In the genomic region with DNA sequence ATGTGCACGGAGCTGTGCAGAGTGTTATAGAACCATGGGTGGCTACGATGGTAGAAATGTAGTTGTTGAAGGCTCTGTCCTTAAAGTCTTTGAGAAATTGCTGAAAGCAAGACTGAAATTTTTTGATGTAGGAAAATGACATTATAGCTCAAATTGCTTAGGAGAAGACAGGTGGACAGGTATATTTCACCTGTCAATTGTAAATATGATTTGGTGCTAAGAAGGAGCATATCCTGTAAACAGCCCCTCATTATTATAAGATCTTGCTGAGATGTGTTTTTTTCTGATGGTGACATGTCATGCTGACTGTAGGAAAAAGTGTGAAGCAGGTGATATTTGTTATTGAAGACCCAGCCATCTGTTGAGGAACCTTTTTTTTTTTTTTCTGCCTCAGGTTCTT, we compare ENCODE assay signal across 20 cellular contexts.
DNase-seq lines count a peak whose midpoint lies in the region; ATAC-seq, FAIRE-seq and TF ChIP-seq lines count a peak whose summit lies in the region.
"Had no signal": no experiment of that assay in that cellular context is flagged by ENCODE, and none has a peak within 500 bp of the region (broad histone marks: within the 10 kb centered on the region; RNA-seq: fewer than 3 reads in every experiment).

No MANE protein-coding gene starts in this region.

- H3K4me3 ChIP-seq in neural cell (ENCODE audit: low read length) (no peak overlapping the region), adrenal gland (no peak overlapping the region)
- H3K4me3 ChIP-seq: A549; BLaER1 treated with 17β-estradiol and CSF1 and Interleukin-3, amounts not matched to agents 10 nM and 100 nM had no signal

- no peaks in the 10 kb centered on the region for H3F3A ChIP-seq in neural cell (ENCODE audit: insufficient read depth, low read length, poor library complexity, severe bottlenecking)

- no peaks in the 10 kb centered on the region for H3K79me2 ChIP-seq in neural cell (replicated peaks; ENCODE audit: insufficient read depth, low read length)

- H3K4me2 ChIP-seq in neural cell (ENCODE audit: low read length): no peak overlapping the region
- H3K4me2 ChIP-seq: A549; BLaER1 treated with 17β-estradiol and CSF1 and Interleukin-3, amounts not matched to agents 10 nM and 100 nM had no signal

- TF ChIP-seq RAD21 in neural cell (conservative IDR thresholded peaks at IDR 0.05): no peak

- H3K27ac ChIP-seq in neural cell (ENCODE audit: low read length): peak overlapping the region; percentile 54
- no peak overlapping the region for H3K27ac ChIP-seq in adrenal gland
- H3K27ac ChIP-seq: 22Rv1; A549; BLaER1 treated with 17β-estradiol and CSF1 and Interleukin-3, amounts not matched to agents 10 nM and 100 nM; C4-2B had no signal

- TF ChIP-seq EP300 in neural cell (conservative IDR thresholded peaks at IDR 0.05; ENCODE audit: poor library complexity, severe bottlenecking): peak; percentile 96

- peak; percentile 73 for FAIRE-seq in H54 (lab: Jason Lieb, UNC)
- FAIRE-seq: D721Med, G401.6, GM12891, GM19239 had no signal

- H4K20me1 ChIP-seq in neural cell (ENCODE audit: insufficient read depth): no peaks in the 10 kb centered on the region
- H4K20me1 ChIP-seq: BLaER1 treated with 17β-estradiol and CSF1 and Interleukin-3, amounts not matched to agents 10 nM and 100 nM had no signal

- intact Hi-C loops in adrenal gland (cut with DNase I): no loop called here

- no peak overlapping the region for H2AFZ ChIP-seq in neural cell (ENCODE audit: low read depth, low read length)

- TF ChIP-seq CTCF in neural cell (IDR thresholded peaks at IDR 0.05; ENCODE audit: poor library complexity, severe bottlenecking): no peak
- TF ChIP-seq CTCF in adrenal gland (IDR thresholded peaks at IDR 0.05): no peak

- TF ChIP-seq POLR2A in H54 (IDR thresholded peaks at IDR 0.05; ENCODE audit: low read depth, low read length) (no peak), adrenal gland (IDR thresholded peaks at IDR 0.05) (no peak)

- H3K4me1 ChIP-seq in adrenal gland (replicated peaks in 1 of 2): no peaks in the 10 kb centered on the region
- H3K4me1 ChIP-seq: BLaER1 treated with 17β-estradiol and CSF1 and Interleukin-3, amounts not matched to agents 10 nM and 100 nM; Caco-2 had no signal

- ATAC-seq in GM19455 (IDR thresholded peaks at IDR 0.05; ENCODE audit: unreplicated experiment): no peak
- ATAC-seq: A549; CD8-positive, alpha-beta T cell had no signal

- no peaks in the 10 kb centered on the region for H3K27me3 ChIP-seq in neural cell (ENCODE audit: insufficient read depth, low read depth, low read length)
- no peaks in the 10 kb centered on the region for H3K27me3 ChIP-seq in adrenal gland
- H3K27me3 ChIP-seq: BLaER1 treated with 17β-estradiol and CSF1 and Interleukin-3, amounts not matched to agents 10 nM and 100 nM had no signal

- 79 to 94% (median 81%) methylated on average over 2 of the region's 2 CpGs for WGBS in adrenal gland, 4 donors

- H3K9me3 ChIP-seq in neural cell (ENCODE audit: low read length) (no peaks in the 10 kb centered on the region), adrenal gland (replicated peaks in 1 of 3) (no peaks in the 10 kb centered on the region)
- H3K9me3 ChIP-seq: A549; BLaER1 treated with 17β-estradiol and CSF1 and Interleukin-3, amounts not matched to agents 10 nM and 100 nM; Caco-2 had no signal

- no peak overlapping the region for H3K9ac ChIP-seq in neural cell (ENCODE audit: low read length)
- H3K9ac ChIP-seq: BLaER1 treated with 17β-estradiol and CSF1 and Interleukin-3, amounts not matched to agents 10 nM and 100 nM had no signal

- no peaks in the 10 kb centered on the region for H3K9me2 ChIP-seq in neural cell (ENCODE audit: insufficient read depth, low read length)

- DNase-seq in H54 (ENCODE audit: insufficient read length, low spot score): no peak
- DNase-seq in NCI-H2171 treated with DMSO at 0.1 percent for 48 hours (lab: John Stamatoyannopoulos, UW): peak; percentile 89
- no peak for DNase-seq in adrenal gland
- DNase-seq: AML-193; Caco-2; Calu3; CD4-positive, alpha-beta T cell; CD8-positive, alpha-beta T cell; DMS79 treated with DMSO at 0.1 percent for 48 hours; GF-D8 had no signal

- H3K36me3 ChIP-seq in neural cell (ENCODE audit: insufficient read depth, low read length): no peaks in the 10 kb centered on the region
- no peaks in the 10 kb centered on the region for H3K36me3 ChIP-seq in adrenal gland (replicated peaks in 1 of 2)
- H3K36me3 ChIP-seq: BLaER1 treated with 17β-estradiol and CSF1 and Interleukin-3, amounts not matched to agents 10 nM and 100 nM had no signal

TF ChIP-seq in neural cell, 6 proteins besides CTCF, POLR2A, EP300 and RAD21:
- TF ChIP-seq MXI1 (conservative IDR thresholded peaks at IDR 0.05; ENCODE audit: poor library complexity, severe bottlenecking) (no peak), POLR2AphosphoS5 (IDR thresholded peaks at IDR 0.05) (peak; percentile 74)
- TF ChIP-seq, protein P1, sequence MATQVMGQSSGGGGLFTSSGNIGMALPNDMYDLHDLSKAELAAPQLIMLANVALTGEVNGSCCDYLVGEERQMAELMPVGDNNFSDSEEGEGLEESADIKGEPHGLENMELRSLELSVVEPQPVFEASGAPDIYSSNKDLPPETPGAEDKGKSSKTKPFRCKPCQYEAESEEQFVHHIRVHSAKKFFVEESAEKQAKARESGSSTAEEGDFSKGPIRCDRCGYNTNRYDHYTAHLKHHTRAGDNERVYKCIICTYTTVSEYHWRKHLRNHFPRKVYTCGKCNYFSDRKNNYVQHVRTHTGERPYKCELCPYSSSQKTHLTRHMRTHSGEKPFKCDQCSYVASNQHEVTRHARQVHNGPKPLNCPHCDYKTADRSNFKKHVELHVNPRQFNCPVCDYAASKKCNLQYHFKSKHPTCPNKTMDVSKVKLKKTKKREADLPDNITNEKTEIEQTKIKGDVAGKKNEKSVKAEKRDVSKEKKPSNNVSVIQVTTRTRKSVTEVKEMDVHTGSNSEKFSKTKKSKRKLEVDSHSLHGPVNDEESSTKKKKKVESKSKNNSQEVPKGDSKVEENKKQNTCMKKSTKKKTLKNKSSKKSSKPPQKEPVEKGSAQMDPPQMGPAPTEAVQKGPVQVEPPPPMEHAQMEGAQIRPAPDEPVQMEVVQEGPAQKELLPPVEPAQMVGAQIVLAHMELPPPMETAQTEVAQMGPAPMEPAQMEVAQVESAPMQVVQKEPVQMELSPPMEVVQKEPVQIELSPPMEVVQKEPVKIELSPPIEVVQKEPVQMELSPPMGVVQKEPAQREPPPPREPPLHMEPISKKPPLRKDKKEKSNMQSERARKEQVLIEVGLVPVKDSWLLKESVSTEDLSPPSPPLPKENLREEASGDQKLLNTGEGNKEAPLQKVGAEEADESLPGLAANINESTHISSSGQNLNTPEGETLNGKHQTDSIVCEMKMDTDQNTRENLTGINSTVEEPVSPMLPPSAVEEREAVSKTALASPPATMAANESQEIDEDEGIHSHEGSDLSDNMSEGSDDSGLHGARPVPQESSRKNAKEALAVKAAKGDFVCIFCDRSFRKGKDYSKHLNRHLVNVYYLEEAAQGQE (IDR thresholded peaks at IDR 0.05; ENCODE audit: borderline replicate concordance): peak; percentile 2
